23 cellular contexts compared by ENCODE assay signal in the genomic region with DNA sequence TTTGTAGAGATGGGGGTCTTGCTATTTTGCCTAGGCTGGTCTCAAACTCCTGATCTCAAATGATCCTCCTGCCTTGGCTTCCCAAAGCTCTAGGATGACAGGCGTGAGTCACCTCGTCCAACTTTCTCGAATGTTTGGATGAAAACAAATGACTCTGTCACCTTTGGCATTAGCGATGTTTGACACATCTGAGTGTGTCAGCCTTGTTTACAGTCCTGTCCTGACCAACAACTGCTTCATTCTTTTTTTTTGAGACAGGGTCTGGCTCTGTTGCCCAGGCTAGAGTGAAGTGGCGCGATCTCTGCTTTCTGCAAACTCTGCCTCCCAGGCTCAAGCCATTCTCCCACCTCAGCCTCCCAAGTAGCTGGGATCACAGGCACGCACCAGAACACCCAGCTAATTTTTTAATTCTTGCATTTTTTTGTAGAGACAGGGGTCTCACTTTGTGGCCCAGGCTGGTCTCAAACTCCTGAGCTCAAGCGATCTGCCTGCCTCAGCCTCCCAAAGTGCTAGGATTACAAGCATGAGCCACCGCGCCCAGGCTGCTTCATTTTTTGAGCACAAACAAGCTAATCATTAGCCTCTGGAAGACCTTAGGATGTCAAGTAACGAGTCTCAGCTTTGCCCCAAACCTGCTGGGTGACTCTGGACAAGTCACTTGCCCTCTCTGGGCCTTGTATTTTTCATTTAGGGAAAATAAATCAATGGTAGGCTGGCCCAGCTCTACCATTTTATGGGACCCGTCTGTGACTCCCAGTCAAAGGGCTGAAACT. TPM values are rescaled to one million over a fixed set of nuclear protein-coding genes. Genes with fewer than 3 reads are reported as not detected.
A peak's percentile ranks its signal among the peaks of the same experiment; 100 is the strongest.
DNase-seq lines count a peak whose midpoint lies in the region; ATAC-seq and TF ChIP-seq lines count a peak whose summit lies in the region.
"Had no signal": no experiment of that assay in that cellular context is flagged by ENCODE, and none has a peak within 500 bp of the region (broad histone marks: within the 10 kb centered on the region; RNA-seq: fewer than 3 reads in every experiment).

No MANE protein-coding gene starts in this region.

- CTCF ChIA-PET in Panc1 (lab: Charles Lee): interaction anchor here (1.0 kb wide), 1 partner anchor 26 kb away, joined by 3 read pairs; no protein-coding TSS in a partner anchor

- H3K9me3 ChIP-seq in Panc1 (ENCODE audit: control insufficient read depth, insufficient read depth, low read depth, low read length): no peaks in the 10 kb centered on the region
- no peaks in the 10 kb centered on the region for H3K9me3 ChIP-seq in esophagus squamous epithelium
- no peaks in the 10 kb centered on the region for H3K9me3 ChIP-seq in stomach smooth muscle (ENCODE audit: control insufficient read depth in 2 of 2, low read length in 2 of 2)
- H3K9me3 ChIP-seq: BE2C had no signal

- in situ Hi-C loops in Panc1 (cut with HindIII; ENCODE audit: low pct_unique_long_range_greater_than_20kb, low sequenced_read_pairs): no loop called here

- BruUV-seq in Panc1 (replicated peaks; lab: Mats Ljungman, UMichigan): no TSS peak

- H3K36me3 ChIP-seq in Panc1 (ENCODE audit: control insufficient read depth, insufficient read depth, low read length) (no peaks in the 10 kb centered on the region), esophagus squamous epithelium (no peaks in the 10 kb centered on the region), stomach smooth muscle (ENCODE audit: control insufficient read depth in 2 of 2, insufficient read depth in 2 of 2, low read length in 2 of 2) (peaks cover 48 to 67% of the 10 kb centered on the region in 2 donors)
- H3K36me3 ChIP-seq: BE2C had no signal

- no peak overlapping the region for H3K27ac ChIP-seq in Panc1 (ENCODE audit: low read length)
- peak overlapping the region in 3 of 4 donors; percentile 6 to 55 (median 40) for H3K27ac ChIP-seq in esophagus squamous epithelium
- H3K27ac ChIP-seq in stomach smooth muscle (ENCODE audit: low read length): peak overlapping the region; percentile 99

- H3K4me3 ChIP-seq in Panc1 (ENCODE audit: low read depth in 2 of 2, low read length in 2 of 2) (no peak overlapping the region), esophagus squamous epithelium (peak overlapping the region in 3 of 4 donors; percentile 36 to 66 (median 41)), stomach smooth muscle (ENCODE audit: low read length in 2 of 2) (peak overlapping the region; percentile 78 to 95)

- POLR2A ChIA-PET in Panc1 (lab: Charles Lee): no interaction called here

- no peaks in the 10 kb centered on the region for H3K4me1 ChIP-seq in Panc1 (ENCODE audit: control insufficient read depth, insufficient read depth, low read length)
- no peaks in the 10 kb centered on the region for H3K4me1 ChIP-seq in esophagus squamous epithelium
- H3K4me1 ChIP-seq in stomach smooth muscle (ENCODE audit: control insufficient read depth, insufficient read depth, low read length): peaks cover 51% of the 10 kb centered on the region
- H3K4me1 ChIP-seq: BE2C had no signal

- WGBS in esophagus squamous epithelium, 2 donors: 58 to 61% methylated on average over 9 to 12 of the region's 12 CpGs

- H3K9ac ChIP-seq in stomach smooth muscle (ENCODE audit: low read length in 2 of 2): peak overlapping the region; percentile 48 to 60

- intact Hi-C loops in Panc1 (cut with micrococcal nuclease; ENCODE audit: unreplicated experiment): no loop called here
- intact Hi-C loops in esophagus squamous epithelium (cut with DNase I): no loop called here

- no peak for TF ChIP-seq POLR2A in esophagus squamous epithelium (IDR thresholded peaks at IDR 0.05)

- TF ChIP-seq CTCF in Panc1 (IDR thresholded peaks at IDR 0.05): no peak
- TF ChIP-seq CTCF in esophagus squamous epithelium (IDR thresholded peaks at IDR 0.05): no peak

- DNase-seq in ELR (ENCODE audit: low read depth): peak; percentile 10
- peak; percentile 27 for DNase-seq in Panc1 (ENCODE audit: low read depth, low spot score)
- DNase-seq in esophagus squamous epithelium (lab: John Stamatoyannopoulos, UW): no peak
- DNase-seq in cortex of kidney (lab: John Stamatoyannopoulos, UW): no peak
- no peak for DNase-seq in DMS 273 (lab: John Stamatoyannopoulos, UW; ENCODE audit: unreplicated experiment)
- DNase-seq in hypothalamus (lab: John Stamatoyannopoulos, UW): no peak
- no peak for DNase-seq in KG1 (lab: John Stamatoyannopoulos, UW)
- DNase-seq: BE2C; CD4-positive, CD25-positive, alpha-beta regulatory T cell; COR-L47; EL; HFFc6; IMR-90; Kasumi-1; NCI-H1105 treated with DMSO at 0.1 percent for 48 hours; NCI-H1694; NCI-H2081 treated with DMSO at 0.1 percent for 48 hours; NCI-H446 treated with DMSO at 0.1 percent for 48 hours; SIG-M5 had no signal

- H3K27me3 ChIP-seq in Panc1 (ENCODE audit: control insufficient read depth, insufficient read depth, low read length) (peaks cover under 1% of the 10 kb centered on the region; the same call in 1 of the 2 replicates), esophagus squamous epithelium (no peaks in the 10 kb centered on the region), stomach smooth muscle (ENCODE audit: control insufficient read depth in 1 of 2, insufficient read depth in 2 of 2, low read length in 2 of 2) (no peaks in the 10 kb centered on the region)

- peak; percentile 42; the same call in 1 of the 2 replicates for ATAC-seq in Panc1
- ATAC-seq: SK-N-SH treated with all-trans-retinoic acid at 6 μM for 48 hours had no signal

RNA-seq across cellular contexts. Expression of gene MYH11, which starts 7.4 kb away (rescaled TPM):
- total RNA-seq in Panc1 (2021; ENCODE audit: unreplicated experiment) (0.51 TPM), esophagus squamous epithelium (1,000 to 10,000 TPM in 1 of 4 donors, 100 to 1,000 TPM in 3; 121 to 1,349 (median 217) TPM)
- polyA plus RNA-seq in Panc1 (2012; ENCODE audit: insufficient read length): 0.59 TPM
- total RNA-seq: CD4-positive, CD25-positive, alpha-beta regulatory T cell; HT-29; RPMI7951 had no signal

RNA-seq across cellular contexts. Expression of gene CEP20, which starts 39.0 kb away (rescaled TPM):
- total RNA-seq in Panc1 (2021; ENCODE audit: unreplicated experiment) (94.3 TPM), esophagus squamous epithelium (10 to 100 TPM; 36.1 to 74.3 (median 42.5) TPM)
- 45.4 TPM for polyA plus RNA-seq in Panc1 (2012; ENCODE audit: insufficient read length)

Comparison
In these comparisons a context has a peak if more than half of its experiments do, and no peak if none do; other contexts are left out.
1. DNase-seq: peak in ELR (single experiment) and Panc1 (single experiment); none in esophagus squamous epithelium (single experiment), cortex of kidney (single experiment), DMS 273 (single experiment), hypothalamus (0 of 51) and KG1 (single experiment).
2. H3K4me3 ChIP-seq: peak in esophagus squamous epithelium (3 of 4) and stomach smooth muscle (2 of 2); none in Panc1 (0 of 2).
3. RNA of gene MYH11, which starts 7.4 kb away (total RNA-seq): 121 to 1,349 TPM in esophagus squamous epithelium; 0.51 TPM in Panc1 (single experiment); every median in the first group is over 10 times any median in the second.